In the genomic region with DNA sequence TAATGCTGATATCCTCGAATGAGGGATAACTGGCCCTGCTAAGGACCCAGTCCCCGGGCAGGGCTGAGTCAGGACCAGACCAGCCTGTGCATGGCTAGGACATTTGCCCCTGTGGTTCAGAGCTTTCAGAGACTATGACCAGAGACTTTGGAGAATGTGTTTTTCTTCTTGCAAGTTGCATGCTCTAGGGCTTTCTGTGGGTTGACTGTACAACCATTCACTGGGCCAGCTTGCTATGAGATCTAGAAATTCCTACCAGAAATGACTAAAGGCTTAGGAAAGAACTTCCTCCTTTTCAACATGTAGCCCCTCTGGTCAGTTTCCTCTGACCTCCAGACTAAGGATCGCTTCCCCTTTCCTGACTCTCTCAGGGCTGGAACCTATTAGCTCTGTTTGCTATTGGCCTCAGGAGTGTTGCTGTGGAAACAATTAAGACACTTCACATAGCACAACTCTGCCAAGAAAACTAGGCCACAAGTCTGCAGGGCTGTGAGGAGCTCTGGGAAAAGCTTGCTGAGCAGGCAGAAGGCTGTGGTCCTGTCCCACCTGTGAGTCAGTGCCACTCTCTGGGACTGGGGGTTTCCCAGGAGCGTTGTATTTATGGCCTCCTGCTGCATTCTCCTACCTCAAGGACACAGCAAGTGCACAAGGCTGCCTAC, we compare ENCODE assay signal across 9 cellular contexts. TPM values are rescaled to one million over a fixed set of nuclear protein-coding genes. Genes with fewer than 3 reads are reported as not detected.
DNase-seq lines count a peak whose midpoint lies in the region; ATAC-seq and TF ChIP-seq lines count a peak whose summit lies in the region.
"Had no signal": no experiment of that assay in that cellular context is flagged by ENCODE, and none has a peak within 500 bp of the region (broad histone marks: within the 10 kb centered on the region; RNA-seq: fewer than 3 reads in every experiment).

No MANE protein-coding gene starts in this region.

- H3K9me3 ChIP-seq in thoracic aorta: no peaks in the 10 kb centered on the region

- H3K27me3 ChIP-seq in thoracic aorta (replicated peaks; ENCODE audit: insufficient read depth): no peaks in the 10 kb centered on the region

- no peak for TF ChIP-seq CTCF in thoracic aorta (IDR thresholded peaks at IDR 0.05)

- peak overlapping the region; percentile 64 to 79 for H3K27ac ChIP-seq in thoracic aorta
- H3K27ac ChIP-seq: epithelial cell of prostate had no signal

- H3K4me3 ChIP-seq in thoracic aorta: no peak overlapping the region

- H3K4me1 ChIP-seq in thoracic aorta (ENCODE audit: control insufficient read depth in 1 of 2, low read depth in 2 of 2): peaks cover 39 to 80% of the 10 kb centered on the region in 2 donors

- H3K36me3 ChIP-seq in thoracic aorta: peaks cover 26% of the 10 kb centered on the region

- ATAC-seq in left lobe of liver (peak; percentile 45), thoracic aorta (ENCODE audit: insufficient number of reproducible peaks, low FRiP score, low read depth) (peak; percentile 63), HG02970 (IDR thresholded peaks at IDR 0.05; ENCODE audit: low FRiP score, unreplicated experiment) (no peak)

- peak; percentile 8 for DNase-seq in DMS53 (lab: John Stamatoyannopoulos, UW)
- no peak for DNase-seq in DMS53 treated with DMSO at 0.1 percent for 48 hours (lab: John Stamatoyannopoulos, UW; ENCODE audit: unreplicated experiment)
- peak; percentile 80 for DNase-seq in cerebellar cortex (ENCODE audit: low spot score)
- no peak for DNase-seq in left lobe of liver (ENCODE audit: low spot score)
- DNase-seq in thoracic aorta (ENCODE audit: low spot score): no peak
- no peak for DNase-seq in stimulated activated CD4-positive, alpha-beta T cell treated with anti-CD3 and anti-CD28 coated beads, Interleukin-2, amount 100 ng/mL, for 48 hours
- no peak for DNase-seq in NCI-H524 treated with DMSO at 0.1 percent for 48 hours (lab: John Stamatoyannopoulos, UW)

RNA-seq across cellular contexts. Expression of a gene that starts 10.7 kb away (rescaled TPM):
- total RNA-seq in left lobe of liver (52.9 TPM), thoracic aorta (10 to 100 TPM; 41.2 to 54.4 TPM)

RNA-seq across cellular contexts. Expression of a gene that starts 27.5 kb away (rescaled TPM):
- total RNA-seq in left lobe of liver (8.0 TPM), thoracic aorta (10 to 100 TPM in 1 of 2 donors, 1 to 10 TPM in 1; 9.5 to 10.4 TPM)

RNA-seq across cellular contexts. Expression of a gene that starts 49.1 kb away (rescaled TPM):
- total RNA-seq in left lobe of liver (0.68 TPM), thoracic aorta (1 to 10 TPM in 1 of 2 donors, not detected in 1; 9.0 TPM)

RNA-seq across cellular contexts. Expression of a gene that starts 53.0 kb away (rescaled TPM):
- total RNA-seq in left lobe of liver: 13.2 TPM
- 10 to 100 TPM; 18.8 to 28.4 TPM for total RNA-seq in thoracic aorta

RNA-seq across cellular contexts. Expression of a gene that starts 59.7 kb away (rescaled TPM):
- total RNA-seq in left lobe of liver (37.0 TPM), thoracic aorta (10 to 100 TPM; 12.1 to 19.8 TPM)

Comparison
In these comparisons a context has a peak if more than half of its experiments do, and no peak if none do; other contexts are left out.
1. DNase-seq: peak in DMS53 (single experiment) and cerebellar cortex (single experiment); none in DMS53 treated with DMSO at 0.1 percent for 48 hours (single experiment), left lobe of liver (single experiment), thoracic aorta (single experiment), stimulated activated CD4-positive, alpha-beta T cell treated with anti-CD3 and anti-CD28 coated beads, Interleukin-2, amount 100 ng/mL, for 48 hours (0 of 2) and NCI-H524 treated with DMSO at 0.1 percent for 48 hours (single experiment).